8 cellular contexts compared by ENCODE assay signal in the genomic region with DNA sequence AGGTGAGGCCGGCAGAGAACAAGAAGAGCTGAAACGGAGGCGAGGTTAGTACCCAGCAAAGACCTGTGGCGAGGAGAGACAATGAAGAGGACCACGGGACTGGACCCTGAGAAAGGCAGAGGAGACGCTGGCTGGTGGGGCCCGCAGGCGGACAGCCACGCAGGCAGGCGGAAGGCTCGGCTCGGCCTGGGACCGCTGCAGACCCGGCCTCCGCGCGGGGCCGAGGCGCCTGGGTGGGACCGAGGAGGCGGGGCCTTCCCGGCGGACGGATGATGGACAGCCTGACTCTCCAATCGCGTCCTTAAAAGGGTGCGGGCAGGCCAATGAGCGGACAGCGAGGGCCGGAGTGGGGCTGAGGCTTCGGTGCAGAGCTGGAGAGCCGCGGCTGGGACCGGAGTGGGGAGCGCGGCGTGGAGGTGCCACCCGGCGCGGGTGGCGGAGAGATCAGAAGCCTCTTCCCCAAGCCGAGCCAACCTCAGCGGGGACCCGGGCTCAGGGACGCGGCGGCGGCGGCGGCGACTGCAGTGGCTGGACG.
DNase-seq lines count a peak whose midpoint lies in the region; ATAC-seq lines count a peak whose summit lies in the region.

TSS of gene MPZL1 (plus strand) at position 366 of the 535 bp plus-strand sequence. CDS start 170 bp downstream, outside the sequence.

- DNase-seq in AG08396 (ENCODE audit: low spot score) = peak; percentile 99
- peak; percentile 93 for DNase-seq in NCI-H2227 treated with DMSO at 0.1 percent for 48 hours (lab: John Stamatoyannopoulos, UW)
- peak; percentile 79 for DNase-seq in activated CD4-positive, CD25-positive, alpha-beta regulatory T cell treated with anti-CD3 and anti-CD28 coated beads, Interleukin-2, amount 50 U/mL, for 16 hours (ENCODE audit: low read depth, low spot score)
- peak; percentile 81 for DNase-seq in central memory CD4-positive, alpha-beta T cell
- peak; percentile 97 for DNase-seq in islet precursor cell
- DNase-seq in stimulated activated CD4-positive, alpha-beta T cell treated with anti-CD3 and anti-CD28 coated beads, Interleukin-12 subunit alpha, Interleukin-12 subunit beta, amount 100 ng/mL, for 4 hours = peak; percentile 95

- ATAC-seq in GM18907 (IDR thresholded peaks at IDR 0.05; ENCODE audit: unreplicated experiment) (peak; percentile 89), HG03139 (IDR thresholded peaks at IDR 0.05; ENCODE audit: unreplicated experiment) (peak; percentile 89)

Comparison
In these comparisons a context has a peak if more than half of its experiments do, and no peak if none do; other contexts are left out.
1. Peak in every context shown above with its lines: DNase-seq and ATAC-seq.